Comparison of ENCODE assay signal across 21 cellular contexts in genomic region chr10:36479073-36479472, GRCh38.
DNase-seq lines count a peak whose midpoint lies in the region; ATAC-seq, FAIRE-seq and TF ChIP-seq lines count a peak whose summit lies in the region.
"Had no signal": no experiment of that assay in that cellular context is flagged by ENCODE, and none has a peak within 500 bp of the region (broad histone marks: within the 10 kb centered on the region; RNA-seq: fewer than 3 reads in every experiment).

No MANE protein-coding gene starts in this region.

- no peak overlapping the region for H4K8ac ChIP-seq in H1 (ENCODE audit: extremely low read depth, insufficient read depth, low read length)

- no peak for TF ChIP-seq EP300 in HepG2 (IDR thresholded peaks at IDR 0.05; ENCODE audit: low read depth in 2 of 2, low read length in 2 of 2)
- no peak for TF ChIP-seq EP300 in HepG2 (CRISPR knock-in tag; IDR thresholded peaks at IDR 0.05; ENCODE audit: borderline replicate concordance)
- TF ChIP-seq EP300 in H1 (IDR thresholded peaks at IDR 0.05; ENCODE audit: borderline replicate concordance in 1 of 2, low read depth in 2 of 2, low read length in 2 of 2): no peak

- H3K14ac ChIP-seq in H1 (ENCODE audit: insufficient read length): no peak overlapping the region

- no peak overlapping the region for H2AK5ac ChIP-seq in H1 (ENCODE audit: low read depth, low read length)

- H3K56ac ChIP-seq in H1 (replicated peaks; ENCODE audit: insufficient read length, low read depth, low read length): no peak overlapping the region

- no peak for TF ChIP-seq CTCF in HepG2 (CRISPR knock-in tag; IDR thresholded peaks at IDR 0.05)
- no peak for TF ChIP-seq CTCF in right lobe of liver (IDR thresholded peaks at IDR 0.05)
- TF ChIP-seq CTCF in H1 (IDR thresholded peaks at IDR 0.05; ENCODE audit: control extremely low read depth in 1 of 3, insufficient read depth in 1 of 3, low read depth in 1 of 3, low read length in 3 of 3): no peak
- TF ChIP-seq CTCF in kidney (IDR thresholded peaks at IDR 0.05; ENCODE audit: borderline replicate concordance, extremely low read depth, insufficient read depth): no peak

- no peaks in the 10 kb centered on the region for H3K79me2 ChIP-seq in HepG2 (ENCODE audit: insufficient read depth, low read length)
- H3K79me2 ChIP-seq in H1 (ENCODE audit: control insufficient read depth in 1 of 2, insufficient read depth in 2 of 2, low read length in 2 of 2): no peaks in the 10 kb centered on the region

- no peak overlapping the region for H2BK5ac ChIP-seq in H1 (ENCODE audit: low read depth, low read length)

- no peaks in the 10 kb centered on the region for H4K20me1 ChIP-seq in HepG2 (ENCODE audit: insufficient read depth, low read length)
- H4K20me1 ChIP-seq in H1 (replicated peaks in 1 of 2; ENCODE audit: control insufficient read depth in 1 of 2, insufficient read depth in 2 of 2, low read length in 2 of 2): no peaks in the 10 kb centered on the region
- H4K20me1 ChIP-seq: BLaER1 treated with 17β-estradiol and CSF1 and Interleukin-3, amounts not matched to agents 10 nM and 100 nM had no signal

- CTCF ChIA-PET in HepG2 (lab: Yijun Ruan, JAX; ENCODE audit: low intra/inter-chr PET ratio, low total read pairs): no interaction called here
- CTCF ChIA-PET in H1 (lab: Charles Lee; ENCODE audit: partially characterized antibody): interaction anchor here (1.3 kb wide), 1 partner anchor 35 kb away, joined by 3 read pairs; no protein-coding TSS in a partner anchor
- CTCF ChIA-PET in CD4-positive, alpha-beta memory T cell (lab: Charles Lee; ENCODE audit: partially characterized antibody): no interaction called here

- no peak overlapping the region for H3K18ac ChIP-seq in H1 (ENCODE audit: extremely low read depth, low read length)

- no peak overlapping the region for H2BK120ac ChIP-seq in H1 (replicated peaks; ENCODE audit: low read depth, low read length)

- no peak overlapping the region for H3K4ac ChIP-seq in H1 (replicated peaks; ENCODE audit: insufficient read length, low read depth, low read length)

- no TSS peak for BruUV-seq in HepG2 (replicated peaks; lab: Mats Ljungman, UMichigan)

- no peak for TF ChIP-seq POLR2A in HepG2 (IDR thresholded peaks at IDR 0.05; ENCODE audit: insufficient read depth in 1 of 2, low read depth in 2 of 2, low read length in 2 of 2)
- TF ChIP-seq POLR2A in right lobe of liver (IDR thresholded peaks at IDR 0.05): no peak
- TF ChIP-seq POLR2A in H1 (IDR thresholded peaks at IDR 0.05; ENCODE audit: control extremely low read depth in 1 of 2, low read depth in 2 of 2, low read length in 2 of 2): no peak

- H4K91ac ChIP-seq in H1 (replicated peaks; ENCODE audit: insufficient read length, low read length): no peak overlapping the region

- no peak overlapping the region for H3K4me3 Mint-ChIP-seq in CD4-positive, alpha-beta memory T cell
- H3K4me3 Mint-ChIP-seq: B cell; CD8-positive, alpha-beta memory T cell; IgD-negative memory B cell had no signal

- H3K4me1 Mint-ChIP-seq in CD4-positive, alpha-beta memory T cell: no peaks in the 10 kb centered on the region
- H3K4me1 Mint-ChIP-seq: B cell; CD8-positive, alpha-beta memory T cell; IgD-negative memory B cell had no signal

- no peaks in the 10 kb centered on the region for H3K23me2 ChIP-seq in H1 (ENCODE audit: low read depth, low read length)

- intact Hi-C loops in HepG2 (cut with micrococcal nuclease; ENCODE audit: unreplicated experiment): no loop called here
- intact Hi-C loops in right lobe of liver (cut with DNase I): no loop called here
- intact Hi-C loops in kidney (cut with DNase I): no loop called here
- intact Hi-C loops in CD4-positive, alpha-beta memory T cell (cut with micrococcal nuclease): no loop called here

- H3K27me3 Mint-ChIP-seq in CD4-positive, alpha-beta memory T cell: no peaks in the 10 kb centered on the region
- H3K27me3 Mint-ChIP-seq: B cell; CD8-positive, alpha-beta memory T cell; IgD-negative memory B cell had no signal

- H2BK12ac ChIP-seq in H1 (ENCODE audit: low read depth, low read length): no peak overlapping the region

- H3K9me3 ChIP-seq in HepG2 (ENCODE audit: low read length) (no peaks in the 10 kb centered on the region), right lobe of liver (no peaks in the 10 kb centered on the region), H1 (ENCODE audit: insufficient read depth in 2 of 2, low read depth in 1 of 2, low read length in 1 of 2) (peaks cover 0 to 8% of the 10 kb centered on the region in 2 experiments; a peak in 1 of 4 replicates), kidney (ENCODE audit: control insufficient read depth in 1 of 2, low read length in 2 of 2) (no peaks in the 10 kb centered on the region)
- H3K9me3 ChIP-seq in CD4-positive, alpha-beta memory T cell (ENCODE audit: control insufficient read depth in 1 of 2, low read length in 2 of 2): no peaks in the 10 kb centered on the region

- no peak for DNase-seq in HepG2 (ENCODE audit: low spot score)
- DNase-seq in right lobe of liver: no peak
- DNase-seq in H1 (ENCODE audit: low read depth in 1 of 2, low spot score in 2 of 2): no peak
- DNase-seq in kidney: no peak
- DNase-seq in CD4-positive, alpha-beta memory T cell: no peak
- DNase-seq in DMS153 treated with DMSO at 0.1 percent for 48 hours (lab: John Stamatoyannopoulos, UW; ENCODE audit: unreplicated experiment): no peak
- DNase-seq: CD8-positive, alpha-beta memory T cell; COR-L47; DMS 273 treated with DMSO at 0.1 percent for 48 hours; DMS79 treated with DMSO at 0.1 percent for 48 hours; GF-D8; GM23248; HCEC 1CT; KG1 had no signal

- no peaks in the 10 kb centered on the region for H3K36me3 Mint-ChIP-seq in CD4-positive, alpha-beta memory T cell
- H3K36me3 Mint-ChIP-seq: CD8-positive, alpha-beta memory T cell; IgD-negative memory B cell had no signal

- H3K27ac Mint-ChIP-seq in CD4-positive, alpha-beta memory T cell: no peak overlapping the region
- H3K27ac Mint-ChIP-seq: B cell; CD8-positive, alpha-beta memory T cell; IgD-negative memory B cell had no signal

- H2BK20ac ChIP-seq in H1 (ENCODE audit: low read length): no peak overlapping the region

- H3K23ac ChIP-seq in H1 (ENCODE audit: insufficient read length): no peak overlapping the region

- POLR2A ChIA-PET in HepG2 (lab: Yijun Ruan, JAX) (no interaction called here), H1 (lab: Charles Lee; ENCODE audit: partially characterized antibody) (no interaction called here)
- POLR2A ChIA-PET in CD4-positive, alpha-beta memory T cell (lab: Charles Lee; ENCODE audit: partially characterized antibody): no interaction called here

- no peaks in the 10 kb centered on the region for H3K79me1 ChIP-seq in H1 (ENCODE audit: low read depth, low read length)

- H4K5ac ChIP-seq in H1 (ENCODE audit: insufficient read length, low read depth, low read length): no peak overlapping the region

- no peak overlapping the region for H2AFZ ChIP-seq in HepG2 (ENCODE audit: low read length)
- H2AFZ ChIP-seq in H1 (ENCODE audit: low read length): no peak overlapping the region
- H2AFZ ChIP-seq: GM23248 had no signal

- H3K27ac ChIP-seq in HepG2 (ENCODE audit: extremely low read length, insufficient read depth, low read length) (no peak overlapping the region), right lobe of liver (no peak overlapping the region), H1 (ENCODE audit: low read depth, low read length) (no peak overlapping the region), kidney (ENCODE audit: low read depth in 2 of 2, low read length in 2 of 2) (no peak overlapping the region)
- no peak overlapping the region for H3K27ac ChIP-seq in CD4-positive, alpha-beta memory T cell (ENCODE audit: low read depth, low read length)
- H3K27ac ChIP-seq: 22Rv1; BLaER1 treated with 17β-estradiol and CSF1 and Interleukin-3, amounts not matched to agents 10 nM and 100 nM; GM23248; HL-60 had no signal

- no peak overlapping the region for H3K9ac ChIP-seq in HepG2 (ENCODE audit: insufficient read depth, low read depth, low read length)
- no peak overlapping the region for H3K9ac ChIP-seq in H1 (replicated peaks in 1 of 4; ENCODE audit: extremely low read depth in 1 of 4, low read depth in 3 of 4, low read length in 3 of 4)
- no peak overlapping the region for H3K9ac ChIP-seq in kidney (ENCODE audit: low read length in 2 of 2)
- H3K9ac ChIP-seq: BLaER1 treated with 17β-estradiol and CSF1 and Interleukin-3, amounts not matched to agents 10 nM and 100 nM; GM23248 had no signal

- H3K36me3 ChIP-seq in HepG2 (replicated peaks in 1 of 2; ENCODE audit: control insufficient read depth in 1 of 2, insufficient read depth in 2 of 2, low read length in 2 of 2) (no peaks in the 10 kb centered on the region), right lobe of liver (no peaks in the 10 kb centered on the region), H1 (ENCODE audit: control insufficient read depth in 2 of 4, insufficient read depth in 4 of 4, low read length in 3 of 4) (no peaks in the 10 kb centered on the region), kidney (ENCODE audit: control insufficient read depth in 1 of 2, insufficient read depth in 2 of 2, low read length in 2 of 2) (no peaks in the 10 kb centered on the region)
- no peaks in the 10 kb centered on the region for H3K36me3 ChIP-seq in CD4-positive, alpha-beta memory T cell (ENCODE audit: insufficient read depth, low read length)
- H3K36me3 ChIP-seq: BLaER1 treated with 17β-estradiol and CSF1 and Interleukin-3, amounts not matched to agents 10 nM and 100 nM had no signal

- H3K4me3 ChIP-seq in HepG2 (replicated peaks in 1 of 3; ENCODE audit: insufficient read depth in 1 of 3, low read depth in 2 of 3, low read length in 3 of 3): no peak overlapping the region
- no peak overlapping the region for H3K4me3 ChIP-seq in right lobe of liver
- H3K4me3 ChIP-seq in H1 (ENCODE audit: extremely low read depth in 1 of 4, insufficient read depth in 2 of 4, low read depth in 3 of 4, low read length in 4 of 4): no peak overlapping the region
- no peak overlapping the region for H3K4me3 ChIP-seq in kidney (ENCODE audit: low read length in 2 of 2)
- H3K4me3 ChIP-seq in CD4-positive, alpha-beta memory T cell (ENCODE audit: low read length in 2 of 2): no peak overlapping the region
- H3K4me3 ChIP-seq: BLaER1 treated with 17β-estradiol and CSF1 and Interleukin-3, amounts not matched to agents 10 nM and 100 nM; GM23248 had no signal

- H3K4me2 ChIP-seq in HepG2 (ENCODE audit: low read depth, low read length) (no peak overlapping the region), H1 (ENCODE audit: insufficient read depth in 1 of 2, low read depth in 2 of 2, low read length in 2 of 2) (no peak overlapping the region)
- H3K4me2 ChIP-seq: BLaER1 treated with 17β-estradiol and CSF1 and Interleukin-3, amounts not matched to agents 10 nM and 100 nM had no signal

- in situ Hi-C loops in HepG2 (cut with HindIII; ENCODE audit: extremely low pct_ligation_motif_present, low pct_unique_long_range_greater_than_20kb): no loop called here

- no peak for TF ChIP-seq RAD21 in HepG2 (CRISPR knock-in tag; IDR thresholded peaks at IDR 0.05)
- TF ChIP-seq RAD21 in H1 (IDR thresholded peaks at IDR 0.05 in 1 of 2, conservative IDR thresholded peaks at IDR 0.05 in 1 of 2; ENCODE audit: low read depth in 2 of 2, low read length in 2 of 2): no peak

- H3K4me1 ChIP-seq in HepG2 (ENCODE audit: insufficient read depth, low read length): no peaks in the 10 kb centered on the region
- no peaks in the 10 kb centered on the region for H3K4me1 ChIP-seq in right lobe of liver
- H3K4me1 ChIP-seq in H1 (replicated peaks in 1 of 4; ENCODE audit: control insufficient read depth in 3 of 4, insufficient read depth in 4 of 4, low read length in 3 of 4): no peaks in the 10 kb centered on the region
- H3K4me1 ChIP-seq in kidney (ENCODE audit: control insufficient read depth in 1 of 2, insufficient read depth in 1 of 2, low read depth in 1 of 2, low read length in 2 of 2): no peaks in the 10 kb centered on the region
- no peaks in the 10 kb centered on the region for H3K4me1 ChIP-seq in CD4-positive, alpha-beta memory T cell (ENCODE audit: insufficient read depth, low read length)
- H3K4me1 ChIP-seq: BLaER1 treated with 17β-estradiol and CSF1 and Interleukin-3, amounts not matched to agents 10 nM and 100 nM had no signal

- FAIRE-seq in HepG2 (lab: Jason Lieb, UNC): no peak
- no peak for FAIRE-seq in H1 (lab: Jason Lieb, UNC)
- FAIRE-seq in kidney (lab: Jason Lieb, UNC): peak; percentile 71
- FAIRE-seq: H54 had no signal

- H3K27me3 ChIP-seq in HepG2 (ENCODE audit: control insufficient read depth in 1 of 2, insufficient read depth in 2 of 2, low read length in 2 of 2) (no peaks in the 10 kb centered on the region), right lobe of liver (no peaks in the 10 kb centered on the region), H1 (replicated peaks in 1 of 4; ENCODE audit: control insufficient read depth in 3 of 4, extremely low read depth in 1 of 4, insufficient read depth in 3 of 4, low read length in 3 of 4) (no peaks in the 10 kb centered on the region)
- no peaks in the 10 kb centered on the region for H3K27me3 ChIP-seq in CD4-positive, alpha-beta memory T cell (ENCODE audit: insufficient read depth, low read length)
- H3K27me3 ChIP-seq: BLaER1 treated with 17β-estradiol and CSF1 and Interleukin-3, amounts not matched to agents 10 nM and 100 nM had no signal

- H3K9me3 Mint-ChIP-seq in CD4-positive, alpha-beta memory T cell: peaks cover 0 to 7% (median under 1%) of the 10 kb centered on the region in 8 donors

- no peak for ATAC-seq in HepG2
- ATAC-seq in right lobe of liver: no peak
- ATAC-seq in GM19035 (IDR thresholded peaks at IDR 0.05; ENCODE audit: unreplicated experiment): no peak

- no peak overlapping the region for H2BK15ac ChIP-seq in H1 (ENCODE audit: low read length)

Comparison
In these comparisons a context has a peak if more than half of its experiments do, and no peak if none do; other contexts are left out.
1. Of the 41 proteins assayed by ChIP-seq in both HepG2 and H1: peak only in HepG2: none; only in H1: none; in both: MAFK; in neither: 40.